8 cellular contexts compared by ENCODE assay signal in the genomic region with DNA sequence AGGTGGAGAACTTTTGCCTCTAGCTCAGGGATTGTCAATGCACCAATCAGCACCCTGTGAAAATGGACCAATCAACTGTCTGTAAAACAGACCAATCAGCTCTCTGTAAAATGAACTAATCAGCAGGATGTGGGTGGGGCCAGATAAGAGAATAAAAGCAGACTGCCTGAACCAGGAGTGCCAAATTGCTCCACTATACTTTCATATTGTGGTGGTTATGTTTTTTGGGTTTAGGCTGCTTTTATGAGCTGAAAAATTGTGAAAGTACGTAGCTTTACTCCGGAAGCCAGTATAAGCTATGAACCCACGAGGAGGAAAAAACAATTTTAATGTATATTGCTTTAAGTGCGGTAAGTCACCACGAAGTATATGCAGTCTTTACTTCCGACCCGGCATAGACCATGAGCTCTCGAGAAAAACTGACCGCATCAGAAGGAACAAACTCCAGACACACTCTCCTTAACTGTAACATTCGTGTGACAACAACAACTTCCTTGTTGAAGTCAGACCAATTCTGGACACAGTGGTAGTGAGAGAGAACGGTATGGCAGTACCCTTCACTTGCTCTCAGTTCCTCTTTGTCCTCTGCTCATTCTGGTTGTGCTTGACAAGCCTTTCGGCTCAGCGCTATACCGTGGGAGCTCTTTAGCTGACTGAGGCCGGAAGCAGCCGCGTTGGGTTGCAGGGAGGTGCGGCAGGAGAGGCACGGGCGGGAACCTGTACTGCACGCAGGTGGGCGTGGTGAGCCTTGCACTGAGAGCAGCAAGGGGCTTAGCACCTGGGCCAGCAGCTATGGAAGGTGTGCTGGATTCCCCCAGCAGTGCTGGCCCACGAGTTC.
DNase-seq lines count a peak whose midpoint lies in the region; ATAC-seq lines count a peak whose summit lies in the region.

No MANE protein-coding gene starts in this region.

- peak; percentile 94 for DNase-seq in SIG-M5 treated with dmso at 0.1 percent for 504 hours (lab: John Stamatoyannopoulos, UW; ENCODE audit: unreplicated experiment)
- DNase-seq in activated naive CD4-positive, alpha-beta T cell treated with anti-CD3 and anti-CD28 coated beads, Interleukin-2, amount 50 U/mL, for 16 hours = peak; percentile 76
- DNase-seq in stimulated activated CD4-positive, alpha-beta T cell treated with anti-CD3 and anti-CD28 coated beads, Interleukin-12 subunit alpha, Interleukin-12 subunit beta, amount 100 ng/mL, for 24 hours (ENCODE audit: low read depth in 2 of 2) = peak; percentile 28 to 45
- no peak for DNase-seq in NCI-H2107 treated with DMSO at 0.1 percent for 48 hours (lab: John Stamatoyannopoulos, UW; ENCODE audit: unreplicated experiment)
- no peak for DNase-seq in DMS114 treated with DMSO at 0.1 percent for 48 hours (lab: John Stamatoyannopoulos, UW; ENCODE audit: unreplicated experiment)
- DNase-seq in SK-N-DZ (ENCODE audit: low spot score) = no peak

- peak; percentile 89 for ATAC-seq in GM18517 (IDR thresholded peaks at IDR 0.05; ENCODE audit: unreplicated experiment)
- peak; percentile 98 for ATAC-seq in HG02870 (IDR thresholded peaks at IDR 0.05; ENCODE audit: unreplicated experiment)

Comparison
In these comparisons a context has a peak if more than half of its experiments do, and no peak if none do; other contexts are left out.
1. DNase-seq: peak in SIG-M5 treated with dmso at 0.1 percent for 504 hours (single experiment), activated naive CD4-positive, alpha-beta T cell treated with anti-CD3 and anti-CD28 coated beads, Interleukin-2, amount 50 U/mL, for 16 hours (single experiment) and stimulated activated CD4-positive, alpha-beta T cell treated with anti-CD3 and anti-CD28 coated beads, Interleukin-12 subunit alpha, Interleukin-12 subunit beta, amount 100 ng/mL, for 24 hours (2 of 2); none in NCI-H2107 treated with DMSO at 0.1 percent for 48 hours (single experiment), DMS114 treated with DMSO at 0.1 percent for 48 hours (single experiment) and SK-N-DZ (single experiment).